Comparison of ENCODE assay signal across 9 cellular contexts in genomic region chr4:5708829-5709680, GRCh38. TPM values are rescaled to one million over a fixed set of nuclear protein-coding genes. Genes with fewer than 3 reads are reported as not detected.
DNase-seq lines count a peak whose midpoint lies in the region; ATAC-seq and TF ChIP-seq lines count a peak whose summit lies in the region.
"Had no signal": no experiment of that assay in that cellular context is flagged by ENCODE, and none has a peak within 500 bp of the region (broad histone marks: within the 10 kb centered on the region; RNA-seq: fewer than 3 reads in every experiment).

No MANE protein-coding gene starts in this region.

- peaks cover 16% of the 10 kb centered on the region for H3K36me3 Mint-ChIP-seq in progenitor cell of endocrine pancreas (ENCODE audit: insufficient read depth)

- H3K4me3 Mint-ChIP-seq in progenitor cell of endocrine pancreas (ENCODE audit: low read depth), result peak overlapping the region; percentile 78

- H3K27ac Mint-ChIP-seq in progenitor cell of endocrine pancreas, result peak overlapping the region; percentile 83

- TF ChIP-seq CTCF in WI38 (IDR thresholded peaks at IDR 0.05; ENCODE audit: low read depth, low read length) (no peak), progenitor cell of endocrine pancreas (IDR thresholded peaks at IDR 0.05; ENCODE audit: unreplicated experiment) (no peak)

- no peaks in the 10 kb centered on the region for H3K27me3 Mint-ChIP-seq in progenitor cell of endocrine pancreas

- peaks cover 23% of the 10 kb centered on the region for H3K4me1 Mint-ChIP-seq in progenitor cell of endocrine pancreas (ENCODE audit: low read depth)

- intact Hi-C loops in cardiac septum (cut with DNase I), result no loop called here

- H3K4me3 ChIP-seq in WI38 (ENCODE audit: low read depth, low read length), result peak overlapping the region; percentile 84

- DNase-seq in DMS53 (lab: John Stamatoyannopoulos, UW) (peak; percentile 82), cardiac septum (ENCODE audit: low spot score) (peak; percentile 67), progenitor cell of endocrine pancreas (ENCODE audit: low spot score, unreplicated experiment) (no peak), NOMO-1 treated with DMSO at 0.1 percent for 48 hours (lab: John Stamatoyannopoulos, UW; ENCODE audit: unreplicated experiment) (no peak), ureter (ENCODE audit: low spot score) (no peak)
- DNase-seq: GDM1 had no signal

- ATAC-seq in SK-N-SH treated with all-trans-retinoic acid at 6 μM for 48 hours, result no peak
- ATAC-seq in HG03354 (IDR thresholded peaks at IDR 0.05; ENCODE audit: poor library complexity, severe bottlenecking, unreplicated experiment), result no peak

- H3K9me3 Mint-ChIP-seq in progenitor cell of endocrine pancreas (ENCODE audit: low read depth), result peaks cover 6% of the 10 kb centered on the region

TF ChIP-seq in SK-N-SH treated with all-trans-retinoic acid at 6 μM for 48 hours, 23 proteins besides CTCF, POLR2A, EP300 and RAD21:
- TF ChIP-seq PATZ1 (CRISPR knock-in tag; IDR thresholded peaks at IDR 0.05; ENCODE audit: borderline replicate concordance), result no peak
- no peak for TF ChIP-seq ZNF565 (CRISPR knock-in tag; conservative IDR thresholded peaks at IDR 0.05; ENCODE audit: low read depth)
- no peak for TF ChIP-seq TOX (CRISPR knock-in tag; IDR thresholded peaks at IDR 0.05; ENCODE audit: borderline replicate concordance)
- TF ChIP-seq ESRRG (CRISPR knock-in tag; IDR thresholded peaks at IDR 0.05), result no peak
- TF ChIP-seq ZFP30 (CRISPR knock-in tag; IDR thresholded peaks at IDR 0.05), result no peak
- TF ChIP-seq ZNF70 (CRISPR knock-in tag; IDR thresholded peaks at IDR 0.05), result no peak
- no peak for TF ChIP-seq CSDC2 (CRISPR knock-in tag; IDR thresholded peaks at IDR 0.05)
TF ChIP-seq in SK-N-SH treated with all-trans-retinoic acid at 6 μM for 48 hours: peak in this region for 0.

RNA-seq across cellular contexts. Expression of gene EVC2, which starts 0.7 kb away (rescaled TPM):
- total RNA-seq in cardiac septum (1.3 TPM), progenitor cell of endocrine pancreas (14.1 and 14.4 TPM in 2 replicates), ureter (6.1 TPM)

RNA-seq across cellular contexts. Expression of gene EVC, which starts 1.9 kb away (rescaled TPM):
- total RNA-seq in cardiac septum (8.7 TPM), progenitor cell of endocrine pancreas (30.2 and 33.3 TPM in 2 replicates), ureter (24.1 TPM)

Comparison
In these comparisons a context has a peak if more than half of its experiments do, and no peak if none do; other contexts are left out.
1. DNase-seq: peak in DMS53 (single experiment) and cardiac septum (single experiment); none in progenitor cell of endocrine pancreas (single experiment), NOMO-1 treated with DMSO at 0.1 percent for 48 hours (single experiment) and ureter (single experiment).